19 cellular contexts compared by ENCODE assay signal in the genomic region with DNA sequence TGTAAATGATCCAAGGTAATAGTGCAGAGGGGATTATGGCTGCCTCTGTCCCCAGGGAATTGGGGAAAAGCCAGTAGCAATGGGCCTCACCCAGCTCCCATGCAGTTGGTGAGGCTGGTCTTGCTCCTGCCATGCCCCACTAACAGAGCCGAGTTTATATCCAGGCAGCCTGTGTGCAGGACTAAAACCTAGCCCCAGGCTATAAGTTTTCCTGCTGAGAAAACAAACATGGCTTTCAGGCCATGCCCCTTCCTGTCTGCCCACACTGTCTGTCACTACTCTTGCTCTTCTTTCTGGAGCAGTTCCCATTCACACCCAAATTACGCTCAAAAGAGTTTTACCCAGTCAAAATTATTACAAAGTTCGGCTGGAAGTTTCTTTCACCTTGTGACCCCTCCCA.
DNase-seq lines count a peak whose midpoint lies in the region; ATAC-seq and TF ChIP-seq lines count a peak whose summit lies in the region.
"Had no signal": no experiment of that assay in that cellular context is flagged by ENCODE, and none has a peak within 500 bp of the region (broad histone marks: within the 10 kb centered on the region; RNA-seq: fewer than 3 reads in every experiment).

No MANE protein-coding gene starts in this region.

- no peaks in the 10 kb centered on the region for H3K9me3 Mint-ChIP-seq in endothelial cell (ENCODE audit: unreplicated experiment)
- H3K9me3 Mint-ChIP-seq: T-helper 2 cell treated with Interferon-gamma antibody and Interleukin-4, amounts not matched to agents 5 μg/mL and 100 μg/mL, for 36 hours had no signal

- DNase-seq in BE2C (peak; percentile 31), EL (peak; percentile 11), NCI-H69 (lab: John Stamatoyannopoulos, UW) (peak; percentile 93), mesendoderm (peak; percentile 30), endothelial cell (ENCODE audit: low spot score) (no peak)
- DNase-seq: CD4-positive, CD25-positive, alpha-beta regulatory T cell; GM23248; HFFc6; MM.1S; NCI-H1105; NCI-H1930; NCI-H2171 treated with DMSO at 0.1 percent for 48 hours; NCI-H510A; NK-92 treated with Interleukin-12 subunit alpha and Interleukin-12 subunit beta, amount 100 ng/mL, for 24 hours had no signal

- no peak overlapping the region for H3K4me3 ChIP-seq in BE2C (ENCODE audit: low read depth, low read length)
- H3K4me3 ChIP-seq in mesendoderm (ENCODE audit: low read length), result no peak overlapping the region
- H3K4me3 ChIP-seq: GM12878, GM23248 had no signal

- H3K36me3 Mint-ChIP-seq in endothelial cell (ENCODE audit: low read depth, unreplicated experiment), result no peaks in the 10 kb centered on the region
- H3K36me3 Mint-ChIP-seq: CD4-positive, CD25-positive, alpha-beta regulatory T cell had no signal

- H3K56ac ChIP-seq in mesendoderm (ENCODE audit: low read length), result no peak overlapping the region

- TF ChIP-seq CTCF in BE2C (IDR thresholded peaks at IDR 0.05; ENCODE audit: low read depth, low read length) (no peak), endothelial cell (IDR thresholded peaks at IDR 0.05; ENCODE audit: unreplicated experiment) (no peak)

- no peak overlapping the region for H4K5ac ChIP-seq in mesendoderm (ENCODE audit: low read length)

- no peaks in the 10 kb centered on the region for H3K4me1 Mint-ChIP-seq in endothelial cell (ENCODE audit: unreplicated experiment)
- H3K4me1 Mint-ChIP-seq: CD4-positive, CD25-positive, alpha-beta regulatory T cell had no signal

- ATAC-seq in HG03460 (IDR thresholded peaks at IDR 0.05; ENCODE audit: unreplicated experiment) (no peak), HG03342 (IDR thresholded peaks at IDR 0.05; ENCODE audit: unreplicated experiment) (no peak)
- ATAC-seq: GM12878 had no signal

- no peak overlapping the region for H2BK15ac ChIP-seq in mesendoderm (replicated peaks; ENCODE audit: low read depth)

- no peaks in the 10 kb centered on the region for H3K4me1 ChIP-seq in BE2C
- no peaks in the 10 kb centered on the region for H3K4me1 ChIP-seq in mesendoderm (ENCODE audit: control insufficient read depth, low read depth, low read length)

- H2BK5ac ChIP-seq in mesendoderm (ENCODE audit: low read length), result no peak overlapping the region

- no peak overlapping the region for H4K8ac ChIP-seq in mesendoderm (ENCODE audit: low read depth, low read length)

- H2AK5ac ChIP-seq in mesendoderm (ENCODE audit: low read length), result no peak overlapping the region

- H3K18ac ChIP-seq in mesendoderm (ENCODE audit: low read length), result no peak overlapping the region

- no peak overlapping the region for H3K4me3 Mint-ChIP-seq in endothelial cell (ENCODE audit: unreplicated experiment)
- H3K4me3 Mint-ChIP-seq: CD4-positive, CD25-positive, alpha-beta regulatory T cell; HFFc6; T-helper 2 cell treated with Interferon-gamma antibody and Interleukin-4, amounts not matched to agents 5 μg/mL and 100 μg/mL, for 36 hours had no signal

- no peak overlapping the region for H3K27ac ChIP-seq in mesendoderm (ENCODE audit: low read depth, low read length)
- H3K27ac ChIP-seq: GM23248, KMS-11 had no signal

- no peak overlapping the region for H3K4me2 ChIP-seq in mesendoderm (ENCODE audit: low read length)
- H3K4me2 ChIP-seq: KMS-11 had no signal

- H3K23ac ChIP-seq in mesendoderm (ENCODE audit: low read length), result no peak overlapping the region

- no peak overlapping the region for H3K9ac ChIP-seq in mesendoderm (ENCODE audit: low read length)
- H3K9ac ChIP-seq: GM23248, KMS-11 had no signal

- no peaks in the 10 kb centered on the region for H3K27me3 ChIP-seq in BE2C
- no peaks in the 10 kb centered on the region for H3K27me3 ChIP-seq in mesendoderm (ENCODE audit: insufficient read depth, low read length, poor library complexity)

- H3K27ac Mint-ChIP-seq in endothelial cell (ENCODE audit: unreplicated experiment), result no peak overlapping the region
- H3K27ac Mint-ChIP-seq: CD4-positive, CD25-positive, alpha-beta regulatory T cell; HFFc6; T-helper 2 cell treated with Interferon-gamma antibody and Interleukin-4, amounts not matched to agents 5 μg/mL and 100 μg/mL, for 36 hours had no signal

- no peaks in the 10 kb centered on the region for H3K27me3 Mint-ChIP-seq in endothelial cell (ENCODE audit: unreplicated experiment)
- H3K27me3 Mint-ChIP-seq: CD4-positive, CD25-positive, alpha-beta regulatory T cell had no signal

- H3K9me3 ChIP-seq in BE2C, result no peaks in the 10 kb centered on the region

- no peak overlapping the region for H2BK120ac ChIP-seq in mesendoderm (ENCODE audit: low read depth, low read length)

- H3K36me3 ChIP-seq in BE2C, result no peaks in the 10 kb centered on the region
- no peaks in the 10 kb centered on the region for H3K36me3 ChIP-seq in mesendoderm (ENCODE audit: control insufficient read depth, insufficient read depth, low read length)

- WGBS in mesendoderm (ENCODE audit: extremely low coverage, insufficient coverage, low lambda C conversion rate), result no CpG with 5 or more reads among the region's 3 CpGs

- H3K4ac ChIP-seq in mesendoderm (ENCODE audit: low read depth, low read length), result no peak overlapping the region

- no peaks in the 10 kb centered on the region for H3K79me1 ChIP-seq in mesendoderm (ENCODE audit: low read length)

- no peaks in the 10 kb centered on the region for H3K79me2 ChIP-seq in mesendoderm (ENCODE audit: control insufficient read depth, insufficient read depth, low read length)
